In the genomic region with DNA sequence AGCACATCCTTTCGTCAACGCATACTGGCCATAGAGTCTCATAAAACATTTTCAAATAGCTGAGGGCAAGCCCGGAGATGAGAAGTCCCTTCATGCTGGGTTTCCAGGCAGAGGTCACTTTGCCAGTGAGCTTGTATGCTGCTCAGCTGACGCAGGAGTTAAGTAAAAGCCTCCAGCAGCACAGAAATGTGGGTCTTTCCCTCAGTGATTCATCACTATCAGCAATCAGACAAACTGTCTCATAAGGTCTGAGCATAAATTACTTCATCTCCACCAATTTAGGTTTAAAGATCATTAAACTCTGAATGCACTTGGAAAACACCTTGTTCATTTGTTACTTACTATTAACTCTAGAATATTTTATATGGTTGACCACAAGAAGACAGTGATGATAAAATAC, we compare ENCODE assay signal across 16 cellular contexts.
DNase-seq lines count a peak whose midpoint lies in the region; ATAC-seq, FAIRE-seq and TF ChIP-seq lines count a peak whose summit lies in the region.
"Had no signal": no experiment of that assay in that cellular context is flagged by ENCODE, and none has a peak within 500 bp of the region (broad histone marks: within the 10 kb centered on the region; RNA-seq: fewer than 3 reads in every experiment).

No MANE protein-coding gene starts in this region.

- DNase-seq in NK-92 treated with Interleukin-12 subunit alpha and Interleukin-12 subunit beta, amount 100 ng/mL, for 24 hours (lab: John Stamatoyannopoulos, UW): peak; percentile 13
- DNase-seq in NK-92 (lab: John Stamatoyannopoulos, UW; ENCODE audit: unreplicated experiment) (no peak), NCI-H226 (peak; percentile 61), epithelial cell of proximal tubule (ENCODE audit: low read depth) (peak; percentile 92), skeletal muscle cell (ENCODE audit: low read depth) (peak; percentile 84), frontal cortex (ENCODE audit: low spot score in 2 of 2) (no peak), NCI-H128 (lab: John Stamatoyannopoulos, UW; ENCODE audit: unreplicated experiment) (no peak)
- DNase-seq: activated CD8-positive, alpha-beta memory T cell treated with anti-CD3 and anti-CD28 coated beads, Interleukin-2, amount 10 ng/mL, durations not matched to agents 7 days and 5 days; activated naive CD8-positive, alpha-beta T cell treated with anti-CD3 and anti-CD28 coated beads, Interleukin-2, amount 10 ng/mL, durations not matched to agents 7 days and 5 days; DMS153; effector memory CD4-positive, alpha-beta T cell; Karpas-422; PC-9; substantia nigra; T-helper 9 cell had no signal

- no peak for FAIRE-seq in frontal cortex (lab: Jason Lieb, UNC)

- ATAC-seq in GM21717 (IDR thresholded peaks at IDR 0.05; ENCODE audit: unreplicated experiment): no peak
- ATAC-seq: activated CD8-positive, alpha-beta memory T cell treated with anti-CD3 and anti-CD28 coated beads, Interleukin-2, amount 10 ng/mL, durations not matched to agents 7 days and 5 days had no signal

- no peak overlapping the region for H3K4me3 ChIP-seq in epithelial cell of proximal tubule (ENCODE audit: low read depth, low read length)
- no peak overlapping the region for H3K4me3 ChIP-seq in skeletal muscle cell (ENCODE audit: low read depth, low read length)
- H3K4me3 ChIP-seq: PC-9 had no signal

- TF ChIP-seq CTCF in epithelial cell of proximal tubule (conservative IDR thresholded peaks at IDR 0.05; ENCODE audit: low read depth, low read length): no peak

Comparison
In these comparisons a context has a peak if more than half of its experiments do, and no peak if none do; other contexts are left out.
1. DNase-seq: peak in NK-92 treated with Interleukin-12 subunit alpha and Interleukin-12 subunit beta, amount 100 ng/mL, for 24 hours (single experiment), NCI-H226 (single experiment), epithelial cell of proximal tubule (single experiment) and skeletal muscle cell (single experiment); none in NK-92 (single experiment), frontal cortex (0 of 2) and NCI-H128 (single experiment).